Comparison of ENCODE assay signal across 8 cellular contexts in genomic region chr17:8185580-8186445, GRCh38. TPM values are rescaled to one million over a fixed set of nuclear protein-coding genes. Genes with fewer than 3 reads are reported as not detected.
DNase-seq lines count a peak whose midpoint lies in the region; ATAC-seq and TF ChIP-seq lines count a peak whose summit lies in the region.

No MANE protein-coding gene starts in this region.

- peaks cover 0 to 4% (median 0%) of the 10 kb centered on the region in 11 donors for H3K9me3 Mint-ChIP-seq in naive thymus-derived CD4-positive, alpha-beta T cell
- no peaks in the 10 kb centered on the region for H3K9me3 Mint-ChIP-seq in stimulated activated effector memory CD8-positive, alpha-beta T cell treated with anti-CD3 and anti-CD28 coated beads, Interleukin-12 subunit alpha, Interleukin-12 subunit beta, amount 100 ng/mL, for 72 hours

- no peaks in the 10 kb centered on the region for H3K9me3 ChIP-seq in naive thymus-derived CD4-positive, alpha-beta T cell (ENCODE audit: control insufficient read depth in 2 of 3, low read length in 3 of 3)

- H3K36me3 ChIP-seq in naive thymus-derived CD4-positive, alpha-beta T cell (ENCODE audit: control insufficient read depth in 2 of 3, insufficient read depth in 3 of 3, low read length in 3 of 3), result peaks cover 0 to 11% (median 0%) of the 10 kb centered on the region in 3 experiments

- no peak overlapping the region for H3K27ac Mint-ChIP-seq in naive thymus-derived CD4-positive, alpha-beta T cell
- no peak overlapping the region for H3K27ac Mint-ChIP-seq in stimulated activated effector memory CD8-positive, alpha-beta T cell treated with anti-CD3 and anti-CD28 coated beads, Interleukin-12 subunit alpha, Interleukin-12 subunit beta, amount 100 ng/mL, for 72 hours

- DNase-seq in DMS114 treated with DMSO at 0.1 percent for 48 hours (lab: John Stamatoyannopoulos, UW; ENCODE audit: unreplicated experiment), result peak; percentile 71
- DNase-seq in activated T-cell treated with anti-CD3 and anti-CD28 coated beads, Interleukin-2, amount 50 U/mL, for 48 hours, result peak; percentile 98 to 99
- DNase-seq in fibroblast of mammary gland (ENCODE audit: low read depth), result peak; percentile 65
- DNase-seq in naive thymus-derived CD4-positive, alpha-beta T cell, result peak; percentile 77 to 97 (median 87)
- DNase-seq in stimulated activated effector memory CD8-positive, alpha-beta T cell treated with anti-CD3 and anti-CD28 coated beads, Interleukin-12 subunit alpha, Interleukin-12 subunit beta, amount 100 ng/mL, for 72 hours (ENCODE audit: low spot score in 2 of 2), result peak; percentile 99

- H3K4me3 Mint-ChIP-seq in naive thymus-derived CD4-positive, alpha-beta T cell, result no peak overlapping the region
- H3K4me3 Mint-ChIP-seq in stimulated activated effector memory CD8-positive, alpha-beta T cell treated with anti-CD3 and anti-CD28 coated beads, Interleukin-12 subunit alpha, Interleukin-12 subunit beta, amount 100 ng/mL, for 72 hours, result no peak overlapping the region

- H3K27me3 Mint-ChIP-seq in naive thymus-derived CD4-positive, alpha-beta T cell, result peaks cover 0 to 20% (median 0%) of the 10 kb centered on the region in 5 donors

- ATAC-seq in HG03432 (IDR thresholded peaks at IDR 0.05; ENCODE audit: unreplicated experiment) (peak; percentile 24), HG03520 (IDR thresholded peaks at IDR 0.05; ENCODE audit: unreplicated experiment) (no peak)
- ATAC-seq in naive thymus-derived CD4-positive, alpha-beta T cell, result peak; percentile 13
- peak; percentile 38 for ATAC-seq in stimulated activated effector memory CD8-positive, alpha-beta T cell treated with anti-CD3 and anti-CD28 coated beads, Interleukin-12 subunit alpha, Interleukin-12 subunit beta, amount 100 ng/mL, for 72 hours

- H3K36me3 Mint-ChIP-seq in naive thymus-derived CD4-positive, alpha-beta T cell, result no peaks in the 10 kb centered on the region
- H3K36me3 Mint-ChIP-seq in stimulated activated effector memory CD8-positive, alpha-beta T cell treated with anti-CD3 and anti-CD28 coated beads, Interleukin-12 subunit alpha, Interleukin-12 subunit beta, amount 100 ng/mL, for 72 hours, result peaks cover 6% of the 10 kb centered on the region

- CTCF ChIA-PET in naive thymus-derived CD4-positive, alpha-beta T cell (lab: Charles Lee), result interaction anchor here (0.5 to 6.8 kb wide), 8 partner anchors 10 to 110 kb away, joined by 3 to 33 read pairs (median 4); partner anchors contain the start of gene ALOXE3

- no peak for TF ChIP-seq CTCF in fibroblast of mammary gland (conservative IDR thresholded peaks at IDR 0.05; ENCODE audit: control insufficient read depth, insufficient read depth, low read depth, low read length)

- intact Hi-C loops in naive thymus-derived CD4-positive, alpha-beta T cell (cut with micrococcal nuclease), result loop anchor here (1.0 to 2.0 kb wide), 10 partner anchors 10 to 197 kb away; partner anchors contain the start of genes SLC25A35 (in 2 of the 2), RPL26 (in 1 of the 2) and TMEM107 (in 1 of the 2)

- H3K4me3 ChIP-seq in fibroblast of mammary gland (ENCODE audit: control insufficient read depth, low read depth, low read length), result peak overlapping the region; percentile 79
- peak overlapping the region; percentile 91 for H3K4me3 ChIP-seq in naive thymus-derived CD4-positive, alpha-beta T cell (ENCODE audit: low read length)

- H3K4me1 Mint-ChIP-seq in naive thymus-derived CD4-positive, alpha-beta T cell, result peaks cover 16 to 30% (median 24%) of the 10 kb centered on the region in 7 donors
- peaks cover 18% of the 10 kb centered on the region for H3K4me1 Mint-ChIP-seq in stimulated activated effector memory CD8-positive, alpha-beta T cell treated with anti-CD3 and anti-CD28 coated beads, Interleukin-12 subunit alpha, Interleukin-12 subunit beta, amount 100 ng/mL, for 72 hours

- H3K27ac ChIP-seq in naive thymus-derived CD4-positive, alpha-beta T cell (ENCODE audit: low read depth, low read length), result peak overlapping the region; percentile 87

- POLR2A ChIA-PET in naive thymus-derived CD4-positive, alpha-beta T cell (lab: Charles Lee), result interaction anchor here (0.6 to 25.9 kb wide), 26 partner anchors 8 to 498 kb away, joined by 3 to 820 read pairs (median 7); partner anchors contain the start of genes ALOXE3, AURKB, CTC1 and HES7

- no peaks in the 10 kb centered on the region for H3K27me3 ChIP-seq in naive thymus-derived CD4-positive, alpha-beta T cell (ENCODE audit: control insufficient read depth in 2 of 2, insufficient read depth in 2 of 2, low read length in 2 of 2)

- H3K4me1 ChIP-seq in naive thymus-derived CD4-positive, alpha-beta T cell (ENCODE audit: control insufficient read depth in 2 of 2, insufficient read depth in 2 of 2, low read length in 2 of 2), result peaks cover 19 to 20% of the 10 kb centered on the region in 2 donors

TF ChIP-seq in PFSK-1, 5 proteins besides CTCF, POLR2A, EP300 and RAD21:
- TF ChIP-seq POLR2AphosphoS5 (IDR thresholded peaks at IDR 0.05; ENCODE audit: low read depth, low read length), result no peak
- TF ChIP-seq FOXP2 (optimal IDR thresholded peaks at IDR 0.05; ENCODE audit: borderline replicate concordance, extremely low read depth, extremely low read length, insufficient read depth), result peak; percentile 70
- TF ChIP-seq SIN3A (IDR thresholded peaks at IDR 0.05; ENCODE audit: borderline replicate concordance, insufficient read depth, low read length), result no peak
- 0 out of 4 replicates have a peak, but pooled peaks of 1 of the 2 experiments have one; percentile 27 for TF ChIP-seq REST (IDR thresholded peaks at IDR 0.05; ENCODE audit: insufficient read depth in 1 of 2, low read depth in 2 of 2, low read length in 2 of 2)
- TF ChIP-seq TAF1 (IDR thresholded peaks at IDR 0.05; ENCODE audit: borderline replicate concordance, insufficient read depth, low read length), result no peak

RNA-seq across cellular contexts. Expression of gene BORCS6, which starts 4.2 kb away (rescaled TPM):
- polyA plus RNA-seq in PFSK-1 (2012; ENCODE audit: insufficient read length, low read depth), result 10.6 TPM
- total RNA-seq in naive thymus-derived CD4-positive, alpha-beta T cell, result 10 to 100 TPM in 3 of 5 experiments, 1 to 10 TPM in 2; 5.4 to 16.1 (median 13.4) TPM
- polyA plus RNA-seq in naive thymus-derived CD4-positive, alpha-beta T cell, result 10 to 100 TPM; 16.7 to 23.7 TPM

RNA-seq across cellular contexts. Expression of gene TMEM107, which starts 9.6 kb away (rescaled TPM):
- 8.8 TPM for polyA plus RNA-seq in PFSK-1 (2012; ENCODE audit: insufficient read length, low read depth)
- 10 to 100 TPM; 23.1 to 49.7 (median 26.5) TPM for total RNA-seq in naive thymus-derived CD4-positive, alpha-beta T cell
- 10 to 100 TPM; 40.4 to 45.9 TPM for polyA plus RNA-seq in naive thymus-derived CD4-positive, alpha-beta T cell

RNA-seq across cellular contexts. Expression of gene VAMP2, which starts 23.1 kb away (rescaled TPM):
- polyA plus RNA-seq in PFSK-1 (2012; ENCODE audit: insufficient read length, low read depth), result 31.6 TPM
- total RNA-seq in naive thymus-derived CD4-positive, alpha-beta T cell, result 100 to 1,000 TPM in 4 of 5 experiments, 10 to 100 TPM in 1; 87.1 to 256 (median 210) TPM
- 10 to 100 TPM; 75.0 to 75.1 TPM for polyA plus RNA-seq in naive thymus-derived CD4-positive, alpha-beta T cell

RNA-seq across cellular contexts. Expression of gene AURKB, which starts 24.6 kb away (rescaled TPM):
- 104 TPM for polyA plus RNA-seq in PFSK-1 (2012; ENCODE audit: insufficient read length, low read depth)
- total RNA-seq in naive thymus-derived CD4-positive, alpha-beta T cell, result 10 to 100 TPM in 1 of 5 experiments, 1 to 10 TPM in 4; 1.1 to 97.7 (median 1.3) TPM
- not detected for polyA plus RNA-seq in naive thymus-derived CD4-positive, alpha-beta T cell

RNA-seq across cellular contexts. Expression of gene PER1, which starts 33.6 kb away (rescaled TPM):
- polyA plus RNA-seq in PFSK-1 (2012; ENCODE audit: insufficient read length, low read depth), result 90.4 TPM
- total RNA-seq in naive thymus-derived CD4-positive, alpha-beta T cell, result 1,000 to 10,000 TPM in 2 of 5 experiments, 10 to 100 TPM in 3; 40.1 to 1,786 (median 95.0) TPM
- 10 to 100 TPM in 1 of 2 donors, 1 to 10 TPM in 1; 7.9 to 12.1 TPM for polyA plus RNA-seq in naive thymus-derived CD4-positive, alpha-beta T cell
